In the genomic region with DNA sequence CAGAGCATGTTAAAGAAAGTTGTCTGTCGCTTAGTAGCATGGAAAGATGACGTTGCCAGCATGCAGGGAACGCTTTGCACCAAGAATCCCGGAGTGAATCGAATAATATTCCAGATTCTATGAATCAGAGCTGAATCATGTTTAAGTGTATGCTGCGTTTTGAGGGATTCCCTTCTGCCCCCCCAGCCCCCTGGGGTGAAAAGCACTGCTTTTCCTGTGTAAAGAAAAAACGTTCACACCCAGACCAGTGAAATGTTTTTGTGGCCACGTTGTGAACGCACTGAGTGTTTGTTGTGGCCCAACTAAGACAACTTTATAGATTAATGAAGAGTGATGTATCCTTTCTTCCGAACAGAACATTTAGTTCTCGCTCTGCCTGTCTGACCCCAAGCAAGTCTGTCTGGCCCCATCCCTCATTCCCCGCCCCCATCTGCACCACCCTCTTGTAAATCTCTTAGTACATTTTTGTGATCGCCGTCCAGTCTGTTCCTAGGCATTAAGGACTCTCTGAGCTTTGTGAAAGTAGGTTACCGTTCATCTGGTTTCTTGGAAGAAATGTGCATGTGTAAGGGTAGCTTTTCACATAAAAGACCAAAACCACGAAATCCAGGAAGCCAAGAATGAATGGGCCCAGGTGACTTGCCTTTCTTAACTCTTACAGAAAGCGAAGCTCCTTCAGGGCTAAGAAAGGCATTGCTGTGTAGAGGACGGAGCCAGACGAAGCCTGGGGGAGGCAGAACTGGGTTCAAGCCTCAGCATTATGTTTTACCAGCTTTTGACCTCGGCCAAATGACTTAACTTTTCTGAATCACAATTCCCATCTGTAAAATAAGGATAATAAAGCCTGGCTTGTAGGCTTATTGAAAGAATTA, we compare ENCODE assay signal across 10 cellular contexts.
DNase-seq lines count a peak whose midpoint lies in the region; TF ChIP-seq lines count a peak whose summit lies in the region.
"Had no signal": no experiment of that assay in that cellular context is flagged by ENCODE, and none has a peak within 500 bp of the region (broad histone marks: within the 10 kb centered on the region; RNA-seq: fewer than 3 reads in every experiment).

No MANE protein-coding gene starts in this region.

- H3K4me3 Mint-ChIP-seq in neural progenitor cell (no peak overlapping the region), Caco-2 (ENCODE audit: unreplicated experiment) (no peak overlapping the region)

- H3K27ac Mint-ChIP-seq in neural progenitor cell (peak overlapping the region; percentile 1), Caco-2 (ENCODE audit: unreplicated experiment) (no peak overlapping the region)

- no peak overlapping the region for H3K9ac ChIP-seq in neural progenitor cell

- H3K9me3 ChIP-seq in neural progenitor cell (ENCODE audit: low read depth) (no peaks in the 10 kb centered on the region), Caco-2 (no peaks in the 10 kb centered on the region)

- peaks cover 8% of the 10 kb centered on the region for H3K4me1 ChIP-seq in neural progenitor cell
- peaks cover 24% of the 10 kb centered on the region for H3K4me1 ChIP-seq in Caco-2

- H3K36me3 Mint-ChIP-seq in neural progenitor cell (peaks cover 4% of the 10 kb centered on the region), Caco-2 (ENCODE audit: insufficient read depth, unreplicated experiment) (peaks cover 65% of the 10 kb centered on the region)

- no peak overlapping the region for H2AFZ ChIP-seq in neural progenitor cell (replicated peaks)

- no peaks in the 10 kb centered on the region for H3K27me3 ChIP-seq in neural progenitor cell
- H3K27me3 ChIP-seq in Caco-2 (replicated peaks; ENCODE audit: control insufficient read depth, insufficient read depth, low read length) = no peaks in the 10 kb centered on the region

- intact Hi-C loops in Caco-2 (cut with micrococcal nuclease; ENCODE audit: unreplicated experiment) = no loop called here

- H3K36me3 ChIP-seq in neural progenitor cell (no peaks in the 10 kb centered on the region), Caco-2 (ENCODE audit: control insufficient read depth, insufficient read depth, low read length) (no peaks in the 10 kb centered on the region)

- CTCF ChIA-PET in Caco-2 (lab: Charles Lee) = no interaction called here

- H3K4me3 ChIP-seq in AG10803 (ENCODE audit: low read length) (no peak overlapping the region), cardiac fibroblast (replicated peaks in 1 of 2; ENCODE audit: low read depth in 2 of 2, low read length in 2 of 2) (no peak overlapping the region), neural progenitor cell (no peak overlapping the region), Caco-2 (ENCODE audit: low read depth, low read length) (no peak overlapping the region)

- H3F3A ChIP-seq in neural progenitor cell (ENCODE audit: low read depth) = no peaks in the 10 kb centered on the region

- H3K27ac ChIP-seq in neural progenitor cell = no peak overlapping the region

- H3K79me2 ChIP-seq in neural progenitor cell (ENCODE audit: low read depth) = no peaks in the 10 kb centered on the region

- POLR2A ChIA-PET in Caco-2 (lab: Charles Lee) = interaction anchor here (1.2 kb wide), 1 partner anchor 103 kb away, joined by 3 read pairs; a partner anchor contains a TSS

- H4K20me1 ChIP-seq in neural progenitor cell (ENCODE audit: low read depth) = no peaks in the 10 kb centered on the region

- TF ChIP-seq CTCF in AG10803 (conservative IDR thresholded peaks at IDR 0.05; ENCODE audit: low read length) (no peak), cardiac fibroblast (IDR thresholded peaks at IDR 0.05; ENCODE audit: low read depth, low read length) (no peak), neural progenitor cell (IDR thresholded peaks at IDR 0.05) (no peak), Caco-2 (IDR thresholded peaks at IDR 0.05; ENCODE audit: insufficient read depth in 1 of 2, low read depth in 1 of 2, low read length in 1 of 2, severe bottlenecking in 1 of 2, unreplicated experiment in 1 of 2) (no peak)

- peak; percentile 54 for DNase-seq in AG10803 (ENCODE audit: low read depth)
- peak; percentile 77 for DNase-seq in M059J (ENCODE audit: low read depth)
- peak; percentile 57 to 74 for DNase-seq in cardiac fibroblast (ENCODE audit: low read depth in 2 of 2)
- DNase-seq in neural progenitor cell (ENCODE audit: low spot score) = no peak
- DNase-seq in Caco-2 = no peak
- no peak for DNase-seq in NCI-H510A treated with DMSO at 0.1 percent for 48 hours (lab: John Stamatoyannopoulos, UW)
- DNase-seq in OCI-M1 (lab: John Stamatoyannopoulos, UW) = no peak
- no peak for DNase-seq in effector CD8-positive, alpha-beta T cell (lab: John Stamatoyannopoulos, UW)
- DNase-seq: GF-D8, MM.1S had no signal

- H3K4me1 Mint-ChIP-seq in neural progenitor cell (peaks cover 58% of the 10 kb centered on the region), Caco-2 (ENCODE audit: low read depth, unreplicated experiment) (peaks cover 36% of the 10 kb centered on the region)

- BruUV-seq in Caco-2 (replicated peaks; lab: Mats Ljungman, UMichigan) = no TSS peak

- no peak overlapping the region for H3K4me2 ChIP-seq in neural progenitor cell

- H3K9me3 Mint-ChIP-seq in neural progenitor cell (no peaks in the 10 kb centered on the region), Caco-2 (ENCODE audit: unreplicated experiment) (no peaks in the 10 kb centered on the region)

- H3K27me3 Mint-ChIP-seq in neural progenitor cell (ENCODE audit: insufficient read depth, low read depth) (peaks cover 5% of the 10 kb centered on the region), Caco-2 (ENCODE audit: insufficient read depth, unreplicated experiment) (no peaks in the 10 kb centered on the region)

Comparison
In these comparisons a context has a peak if more than half of its experiments do, and no peak if none do; other contexts are left out.
1. DNase-seq: peak in AG10803 (single experiment), M059J (single experiment) and cardiac fibroblast (2 of 2); none in neural progenitor cell (single experiment), Caco-2 (0 of 2), NCI-H510A treated with DMSO at 0.1 percent for 48 hours (single experiment), OCI-M1 (single experiment) and effector CD8-positive, alpha-beta T cell (single experiment).